In genomic region chrX:2829066-2829430, GRCh38 we compare ENCODE assay signal across 10 cellular contexts. TPM values are rescaled to one million over a fixed set of nuclear protein-coding genes. Genes with fewer than 3 reads are reported as not detected.
DNase-seq lines count a peak whose midpoint lies in the region; ATAC-seq and TF ChIP-seq lines count a peak whose summit lies in the region.
"Had no signal": no experiment of that assay in that cellular context is flagged by ENCODE, and none has a peak within 500 bp of the region (broad histone marks: within the 10 kb centered on the region; RNA-seq: fewer than 3 reads in every experiment).

No MANE protein-coding gene starts in this region.

- H3K27ac ChIP-seq in duodenal mucosa (ENCODE audit: low read depth, low read length) = no peak overlapping the region
- no peak overlapping the region for H3K27ac ChIP-seq in mesendoderm (ENCODE audit: low read depth, low read length)
- no peak overlapping the region for H3K27ac ChIP-seq in upper lobe of left lung

- no peaks in the 10 kb centered on the region for H3K9me3 ChIP-seq in duodenal mucosa (ENCODE audit: control insufficient read depth in 1 of 2, low read length in 2 of 2)
- H3K9me3 ChIP-seq in upper lobe of left lung = no peaks in the 10 kb centered on the region

- no peak overlapping the region for H3K4me2 ChIP-seq in mesendoderm (ENCODE audit: low read length)

- H3K27me3 ChIP-seq in duodenal mucosa (ENCODE audit: control insufficient read depth in 1 of 2, insufficient read depth in 2 of 2, low read length in 2 of 2) (no peaks in the 10 kb centered on the region), mesendoderm (ENCODE audit: insufficient read depth, low read length, poor library complexity) (no peaks in the 10 kb centered on the region), upper lobe of left lung (peaks cover 0 to 19% (median 0%) of the 10 kb centered on the region in 4 donors)

- H3K79me1 ChIP-seq in mesendoderm (ENCODE audit: low read length) = no peaks in the 10 kb centered on the region

- H3K18ac ChIP-seq in mesendoderm (ENCODE audit: low read length) = peak overlapping the region; percentile 94

- H4K8ac ChIP-seq in mesendoderm (ENCODE audit: low read depth, low read length) = no peak overlapping the region

- H3K9ac ChIP-seq in duodenal mucosa (ENCODE audit: low read depth in 1 of 2, low read length in 2 of 2) (no peak overlapping the region), mesendoderm (ENCODE audit: low read length) (peak overlapping the region; percentile 71)

- ATAC-seq in upper lobe of left lung (ENCODE audit: low FRiP score in 2 of 2) = no peak
- ATAC-seq in HG02840 (IDR thresholded peaks at IDR 0.05; ENCODE audit: low FRiP score, unreplicated experiment) = no peak

- no peak for TF ChIP-seq POLR2A in upper lobe of left lung (IDR thresholded peaks at IDR 0.05)

- TF ChIP-seq EP300 in upper lobe of left lung (IDR thresholded peaks at IDR 0.05) = no peak

- no peak overlapping the region for H2BK5ac ChIP-seq in mesendoderm (ENCODE audit: low read length)

- peaks cover 6% of the 10 kb centered on the region for H3K79me2 ChIP-seq in mesendoderm (ENCODE audit: control insufficient read depth, insufficient read depth, low read length)

- H4K5ac ChIP-seq in mesendoderm (ENCODE audit: low read length) = no peak overlapping the region

- peak overlapping the region; percentile 92 for H3K4ac ChIP-seq in mesendoderm (ENCODE audit: low read depth, low read length)

- H3K4me1 ChIP-seq in duodenal mucosa (ENCODE audit: control insufficient read depth in 1 of 2, insufficient read depth in 2 of 2, low read length in 2 of 2) (no peaks in the 10 kb centered on the region), mesendoderm (ENCODE audit: control insufficient read depth, low read depth, low read length) (no peaks in the 10 kb centered on the region), upper lobe of left lung (peaks cover 0 to 14% (median 4%) of the 10 kb centered on the region in 4 donors)

- no peak overlapping the region for H2BK120ac ChIP-seq in mesendoderm (ENCODE audit: low read depth, low read length)

- no peak overlapping the region for H2AK5ac ChIP-seq in mesendoderm (ENCODE audit: low read length)

- no peak overlapping the region for H2BK15ac ChIP-seq in mesendoderm (replicated peaks; ENCODE audit: low read depth)

- DNase-seq in NCI-H82 (lab: John Stamatoyannopoulos, UW) (peak; percentile 35), NCI-H82 treated with DMSO at 0.1 percent for 48 hours (lab: John Stamatoyannopoulos, UW; ENCODE audit: unreplicated experiment) (no peak), mesendoderm (peak; percentile 18), upper lobe of left lung (peak in 1 of 2 donors; percentile 73), NAMALWA (ENCODE audit: low spot score) (no peak), NCI-H187 treated with DMSO at 0.1 percent for 48 hours (lab: John Stamatoyannopoulos, UW) (no peak)
- DNase-seq: activated CD4-positive, alpha-beta memory T cell treated with anti-CD3 and anti-CD28 coated beads for 36 hours; stimulated activated CD4-positive, alpha-beta T cell treated with anti-CD3 and anti-CD28 coated beads, Interleukin-4, amount 100 ng/mL, for 24 hours had no signal

- no peak overlapping the region for H3K23ac ChIP-seq in mesendoderm (ENCODE audit: low read length)

- H3K4me3 ChIP-seq in duodenal mucosa (ENCODE audit: low read depth in 1 of 2, low read length in 2 of 2) (peak overlapping the region; percentile 15 to 16), mesendoderm (ENCODE audit: low read length) (peak overlapping the region; percentile 29), upper lobe of left lung (peak overlapping the region in 3 of 4 donors; percentile 39 to 49 (median 46))

- no CpG with 5 or more reads among the region's 35 CpGs for WGBS in mesendoderm (ENCODE audit: extremely low coverage, insufficient coverage, low lambda C conversion rate)
- 0 to 3% methylated on average over 2 to 8 of the region's 35 CpGs for WGBS in upper lobe of left lung, 2 donors

- no peak for TF ChIP-seq CTCF in upper lobe of left lung (IDR thresholded peaks at IDR 0.05)

- peak overlapping the region; percentile 82 for H3K56ac ChIP-seq in mesendoderm (ENCODE audit: low read length)

- H3K36me3 ChIP-seq in duodenal mucosa (ENCODE audit: control insufficient read depth in 1 of 2, insufficient read depth in 2 of 2, low read length in 2 of 2) (no peaks in the 10 kb centered on the region), mesendoderm (ENCODE audit: control insufficient read depth, insufficient read depth, low read length) (no peaks in the 10 kb centered on the region), upper lobe of left lung (no peaks in the 10 kb centered on the region)

RNA-seq across cellular contexts. Expression of gene GYG2, which starts 0.3 kb away (rescaled TPM):
- polyA plus RNA-seq in mesendoderm (2013, experiment 1 of 2) = 44.8 TPM
- polyA plus RNA-seq in mesendoderm (2013, experiment 2 of 2) = 47.1 TPM
- total RNA-seq in upper lobe of left lung = 1 to 10 TPM in 3 of 6 donors, under 1 TPM in 3; 0.40 to 3.7 (median 0.98) TPM
- total RNA-seq: activated CD4-positive, alpha-beta memory T cell treated with anti-CD3 and anti-CD28 coated beads for 36 hours had no signal

Comparison
In these comparisons a context has a peak if more than half of its experiments do, and no peak if none do; other contexts are left out.
1. DNase-seq: peak in NCI-H82 (single experiment) and mesendoderm (single experiment); none in NCI-H82 treated with DMSO at 0.1 percent for 48 hours (single experiment), NAMALWA (single experiment) and NCI-H187 treated with DMSO at 0.1 percent for 48 hours (single experiment).
2. Peak in every context shown above with its lines, with median percentiles within 50 percentile points of each other: H3K4me3 ChIP-seq.